ENCODE assay signal across 12 cellular contexts in genomic region chr10:2948127-2948854, GRCh38.
DNase-seq lines count a peak whose midpoint lies in the region; ATAC-seq and TF ChIP-seq lines count a peak whose summit lies in the region.
"Had no signal": no experiment of that assay in that cellular context is flagged by ENCODE, and none has a peak within 500 bp of the region (broad histone marks: within the 10 kb centered on the region; RNA-seq: fewer than 3 reads in every experiment).

No MANE protein-coding gene starts in this region.

- intact Hi-C loops in dorsolateral prefrontal cortex (cut with DNase I) = no loop called here

- DNase-seq in activated naive CD4-positive, alpha-beta T cell treated with anti-CD3 and anti-CD28 coated beads, Interleukin-2, amount 50 U/mL, for 72 hours (ENCODE audit: low spot score in 2 of 2) = no peak
- no peak for DNase-seq in activated naive CD4-positive, alpha-beta T cell treated with Interleukin-2 at 50 U/mL for 16 hours
- peak in 1 of 2 donors; percentile 26 for DNase-seq in stimulated activated naive CD8-positive, alpha-beta T cell treated with anti-CD3 and anti-CD28 coated beads, Interleukin-15, amount 100 ng/mL, for 72 hours
- DNase-seq in dorsolateral prefrontal cortex (no peak), NCI-H2227 (lab: John Stamatoyannopoulos, UW; ENCODE audit: unreplicated experiment) (no peak), COLO668 (lab: John Stamatoyannopoulos, UW; ENCODE audit: unreplicated experiment) (no peak)
- DNase-seq: activated CD4-positive, alpha-beta T cell treated with anti-CD3 and anti-CD28 coated beads, Interleukin-2, amount 50 U/mL, for 1 hour; AML-193; left cardiac atrium; pancreas had no signal

- H3K36me3 Mint-ChIP-seq in activated naive CD4-positive, alpha-beta T cell treated with anti-CD3 and anti-CD28 coated beads, Interleukin-2, amount 50 U/mL, for 72 hours = peaks cover 0 to 8% of the 10 kb centered on the region in 2 donors

- no peak overlapping the region for H3K4me3 ChIP-seq in dorsolateral prefrontal cortex
- H3K4me3 ChIP-seq: pancreas had no signal

- H3K27me3 ChIP-seq in dorsolateral prefrontal cortex = peaks cover 0 to 25% (median 0%) of the 10 kb centered on the region in 45 donors
- H3K27me3 ChIP-seq: pancreas had no signal

- no peaks in the 10 kb centered on the region for H3K9me3 Mint-ChIP-seq in activated naive CD4-positive, alpha-beta T cell treated with anti-CD3 and anti-CD28 coated beads, Interleukin-2, amount 50 U/mL, for 72 hours
- peaks cover 0 to 12% of the 10 kb centered on the region in 2 donors for H3K9me3 Mint-ChIP-seq in stimulated activated naive CD8-positive, alpha-beta T cell treated with anti-CD3 and anti-CD28 coated beads, Interleukin-15, amount 100 ng/mL, for 72 hours

- H3K27me3 Mint-ChIP-seq in stimulated activated naive CD8-positive, alpha-beta T cell treated with anti-CD3 and anti-CD28 coated beads, Interleukin-15, amount 100 ng/mL, for 72 hours = peaks cover 77% of the 10 kb centered on the region

- no peak overlapping the region for H3K4me3 Mint-ChIP-seq in stimulated activated naive CD8-positive, alpha-beta T cell treated with anti-CD3 and anti-CD28 coated beads, Interleukin-15, amount 100 ng/mL, for 72 hours

- peak overlapping the region in 1 of 2 donors; percentile 3 for H3K27ac Mint-ChIP-seq in activated naive CD4-positive, alpha-beta T cell treated with anti-CD3 and anti-CD28 coated beads, Interleukin-2, amount 50 U/mL, for 72 hours
- peak overlapping the region; percentile 19 for H3K27ac Mint-ChIP-seq in stimulated activated naive CD8-positive, alpha-beta T cell treated with anti-CD3 and anti-CD28 coated beads, Interleukin-15, amount 100 ng/mL, for 72 hours

- ATAC-seq in activated naive CD4-positive, alpha-beta T cell treated with anti-CD3 and anti-CD28 coated beads, Interleukin-2, amount 50 U/mL, for 72 hours = peak; percentile 66
- ATAC-seq in GM21717 (IDR thresholded peaks at IDR 0.05; ENCODE audit: unreplicated experiment) = peak; percentile 65
- ATAC-seq in HG03175 (IDR thresholded peaks at IDR 0.05; ENCODE audit: unreplicated experiment) = peak; percentile 79
- peak; percentile 81 for ATAC-seq in stimulated activated naive CD8-positive, alpha-beta T cell treated with anti-CD3 and anti-CD28 coated beads, Interleukin-15, amount 100 ng/mL, for 72 hours
- ATAC-seq: left cardiac atrium, pancreas had no signal

- no peak overlapping the region for H3K27ac ChIP-seq in dorsolateral prefrontal cortex
- H3K27ac ChIP-seq: pancreas had no signal

- H3K4me1 Mint-ChIP-seq in stimulated activated naive CD8-positive, alpha-beta T cell treated with anti-CD3 and anti-CD28 coated beads, Interleukin-15, amount 100 ng/mL, for 72 hours = peaks cover 25% of the 10 kb centered on the region

- no peak for TF ChIP-seq CTCF in dorsolateral prefrontal cortex (IDR thresholded peaks at IDR 0.05 in 54 of 56, conservative IDR thresholded peaks at IDR 0.05 in 2 of 56; ENCODE audit: low read depth in 1 of 56, partially characterized antibody in 56 of 56)
